ENCODE assay signal across 16 cellular contexts in genomic region chr1:57319165-57319564, GRCh38.
A peak's percentile ranks its signal among the peaks of the same experiment; 100 is the strongest.
DNase-seq lines count a peak whose midpoint lies in the region; ATAC-seq, FAIRE-seq and TF ChIP-seq lines count a peak whose summit lies in the region.
"Had no signal": no experiment of that assay in that cellular context is flagged by ENCODE, and none has a peak within 500 bp of the region (broad histone marks: within the 10 kb centered on the region; RNA-seq: fewer than 3 reads in every experiment).

No MANE protein-coding gene starts in this region.

- H3K4me3 ChIP-seq in IMR-90 (ENCODE audit: insufficient read depth, low read depth, low read length) (no peak overlapping the region), astrocyte of the cerebellum (ENCODE audit: low read depth, low read length) (no peak overlapping the region), keratinocyte (ENCODE audit: control insufficient read depth in 2 of 3, extremely low read depth in 1 of 3, insufficient read depth in 2 of 3, low read depth in 1 of 3, low read length in 3 of 3) (no peak overlapping the region), thyroid gland (replicated peaks in 1 of 3) (no peak overlapping the region)
- H3K4me3 ChIP-seq: left ventricle myocardium inferior, vagina had no signal

- peak overlapping the region; percentile 37; the same call in 1 of the 2 replicates for H3K4ac ChIP-seq in IMR-90 (ENCODE audit: low read depth, low read length)

- H3K9me3 ChIP-seq in IMR-90 (ENCODE audit: control insufficient read depth, insufficient read depth, low read length): no peaks in the 10 kb centered on the region
- no peaks in the 10 kb centered on the region for H3K9me3 ChIP-seq in keratinocyte (ENCODE audit: control insufficient read depth, low read depth, low read length)
- H3K9me3 ChIP-seq in thyroid gland: no peaks in the 10 kb centered on the region
- H3K9me3 ChIP-seq: left ventricle myocardium inferior, vagina had no signal

- no peak overlapping the region for H2AK9ac ChIP-seq in IMR-90 (replicated peaks; ENCODE audit: low read depth, low read length, poor library complexity)

- H2BK15ac ChIP-seq in IMR-90 (ENCODE audit: low read depth, low read length): 0 out of 3 replicates have a peak overlapping the region, but pooled peaks have one; percentile 33

- intact Hi-C loops in IMR-90 (cut with micrococcal nuclease) (no loop called here), thyroid gland (cut with DNase I) (no loop called here)

- H3K23ac ChIP-seq in IMR-90 (ENCODE audit: low read depth, low read length): no peak overlapping the region

- H2BK5ac ChIP-seq in IMR-90 (ENCODE audit: low read depth, low read length, poor library complexity, severe bottlenecking): no peak overlapping the region

- 67% methylated on average over 1 of the region's 4 CpGs; no CpG with 5 or more reads in 1 of the 2 experiments for WGBS in IMR-90 (ENCODE audit: extremely low coverage in 2 of 2, insufficient read length in 1 of 2), 2 experiments
- WGBS in thyroid gland, 2 donors: 42 to 45% methylated on average over 4 of the region's 4 CpGs

- H4K8ac ChIP-seq in IMR-90 (ENCODE audit: low read depth in 2 of 2, low read length in 2 of 2): no peak overlapping the region

- H3K4me2 ChIP-seq in IMR-90 (ENCODE audit: low read depth, low read length) (no peak overlapping the region), keratinocyte (ENCODE audit: control insufficient read depth, extremely low read depth, insufficient read depth, low read depth, low read length) (no peak overlapping the region)

- peak overlapping the region; percentile 65; the same call in 1 of the 2 replicates for H4K91ac ChIP-seq in IMR-90 (ENCODE audit: insufficient read depth, low read depth, low read length)

- H3K36me3 ChIP-seq in IMR-90 (ENCODE audit: control insufficient read depth, insufficient read depth, low read length): no peaks in the 10 kb centered on the region
- H3K36me3 ChIP-seq in keratinocyte (ENCODE audit: control insufficient read depth in 2 of 2, extremely low read depth in 1 of 2, insufficient read depth in 2 of 2, low read length in 2 of 2): no peaks in the 10 kb centered on the region
- no peaks in the 10 kb centered on the region for H3K36me3 ChIP-seq in thyroid gland
- H3K36me3 ChIP-seq: left ventricle myocardium inferior, vagina had no signal

- H2AK5ac ChIP-seq in IMR-90 (ENCODE audit: low read depth, low read length): no peak overlapping the region

- POLR2A ChIA-PET in IMR-90 (lab: Charles Lee; ENCODE audit: unreplicated experiment): interaction anchor here (0.6 kb wide), 1 partner anchor 38 kb away, joined by 4 read pairs; no protein-coding TSS in a partner anchor

- TF ChIP-seq POLR2A in IMR-90 (IDR thresholded peaks at IDR 0.05; ENCODE audit: low read depth, low read length) (no peak), thyroid gland (IDR thresholded peaks at IDR 0.05) (no peak)

- H2BK20ac ChIP-seq in IMR-90 (ENCODE audit: low read depth, low read length): peak overlapping the region; percentile 60

- H3K9me1 ChIP-seq in IMR-90 (ENCODE audit: insufficient read depth, low read length) (no peaks in the 10 kb centered on the region), keratinocyte (ENCODE audit: control insufficient read depth, extremely low read depth, insufficient read depth, low read length) (no peaks in the 10 kb centered on the region)

- TF ChIP-seq CTCF in IMR-90 (conservative IDR thresholded peaks at IDR 0.05; ENCODE audit: low read depth, low read length): no peak
- TF ChIP-seq CTCF in astrocyte of the cerebellum (IDR thresholded peaks at IDR 0.05; ENCODE audit: low read depth, low read length, missing control alignments): no peak
- TF ChIP-seq CTCF in keratinocyte (optimal IDR thresholded peaks at IDR 0.05 in 1 of 3, IDR thresholded peaks at IDR 0.05 in 1 of 3, conservative IDR thresholded peaks at IDR 0.05 in 1 of 3; ENCODE audit: extremely low read depth in 1 of 3, insufficient read depth in 2 of 3, low read length in 3 of 3): no peak
- TF ChIP-seq CTCF in thyroid gland (IDR thresholded peaks at IDR 0.05): no peak

- dilution Hi-C loops in IMR-90 (cut with HindIII; ENCODE audit: low sequenced_read_pairs, unreplicated experiment): no loop called here
- dilution Hi-C loops in keratinocyte (cut with MboI; ENCODE audit: extremely low pct_ligation_motif_present, low sequenced_read_pairs): no loop called here

- peak; percentile 90 for ATAC-seq in IMR-90 (ENCODE audit: low read depth)
- ATAC-seq in HG03442 (IDR thresholded peaks at IDR 0.05; ENCODE audit: unreplicated experiment): no peak
- ATAC-seq: stimulated activated naive CD8-positive, alpha-beta T cell treated with anti-CD3 and anti-CD28 coated beads, Interleukin-15, amount 100 ng/mL, for 72 hours had no signal

- no peaks in the 10 kb centered on the region for H3K79me1 ChIP-seq in IMR-90 (ENCODE audit: low read depth in 1 of 2, low read length in 2 of 2)

- no peak overlapping the region for H4K5ac ChIP-seq in IMR-90 (ENCODE audit: low read depth, low read length)

- FAIRE-seq in keratinocyte (lab: Jason Lieb, UNC): peak; percentile 84

- H3K9ac ChIP-seq in IMR-90 (ENCODE audit: low read depth, low read length) (no peak overlapping the region), keratinocyte (ENCODE audit: control insufficient read depth, extremely low read depth, insufficient read depth, low read length) (no peak overlapping the region)

- no peak overlapping the region for H3K27ac ChIP-seq in IMR-90 (ENCODE audit: insufficient read depth, low read length)
- H3K27ac ChIP-seq in keratinocyte (ENCODE audit: control insufficient read depth, insufficient read depth, low read length): no peak overlapping the region
- no peak overlapping the region for H3K27ac ChIP-seq in thyroid gland
- H3K27ac ChIP-seq: left ventricle myocardium inferior, vagina had no signal

- in situ Hi-C loops in IMR-90 (cut with MboI; ENCODE audit: low sequenced_read_pairs) (no loop called here), astrocyte of the cerebellum (cut with HindIII; ENCODE audit: low sequenced_read_pairs) (no loop called here)

- no peaks in the 10 kb centered on the region for H4K20me1 ChIP-seq in IMR-90 (ENCODE audit: insufficient read depth, low read length)
- H4K20me1 ChIP-seq in keratinocyte (ENCODE audit: control insufficient read depth, extremely low read depth, insufficient read depth, low read length): no peaks in the 10 kb centered on the region

- no peak overlapping the region for H3K14ac ChIP-seq in IMR-90 (replicated peaks; ENCODE audit: low read depth, low read length)

- DNase-seq in Daoy (ENCODE audit: low read depth) (peak; percentile 47), IMR-90 (peak; percentile 69), astrocyte of the cerebellum (ENCODE audit: low read depth) (peak; percentile 18), keratinocyte (ENCODE audit: low read depth, low spot score) (peak; percentile 5), NCI-H82 (lab: John Stamatoyannopoulos, UW) (no peak), thyroid gland (no peak)
- DNase-seq: activated naive CD8-positive, alpha-beta T cell treated with anti-CD3 and anti-CD28 coated beads, Interleukin-2, amount 10 ng/mL, durations not matched to agents 7 days and 5 days; activated T-cell treated with anti-CD3 and anti-CD28 coated beads, Interleukin-2, amount 50 U/mL, for 1 hour; CD4-positive, CD25-positive, alpha-beta regulatory T cell; hippocampal formation; left ventricle myocardium inferior; MM.1S; SIG-M5; stimulated activated naive CD8-positive, alpha-beta T cell treated with anti-CD3 and anti-CD28 coated beads, Interleukin-15, amount 100 ng/mL, for 72 hours had no signal

- no peak overlapping the region for H2AFZ ChIP-seq in IMR-90 (replicated peaks; ENCODE audit: low read length, poor library complexity)
- no peak overlapping the region for H2AFZ ChIP-seq in keratinocyte (ENCODE audit: control insufficient read depth, low read length)

- no peaks in the 10 kb centered on the region for H3K79me2 ChIP-seq in keratinocyte (ENCODE audit: control insufficient read depth, insufficient read depth, low read length)

- H3K4me1 ChIP-seq in IMR-90 (ENCODE audit: control insufficient read depth, insufficient read depth, low read length) (peaks cover 3% of the 10 kb centered on the region; the same call in 1 of the 2 replicates), keratinocyte (ENCODE audit: control insufficient read depth, extremely low read depth, insufficient read depth, low read length) (peaks cover 2% of the 10 kb centered on the region), thyroid gland (no peaks in the 10 kb centered on the region)
- H3K4me1 ChIP-seq: left ventricle myocardium inferior, vagina had no signal

- no peak overlapping the region; the same call in 1 of the 2 replicates for H3K18ac ChIP-seq in IMR-90 (ENCODE audit: low read depth, low read length)

- CTCF ChIA-PET in IMR-90 (lab: Yijun Ruan, JAX): interaction anchor here (0.6 to 1.1 kb wide), 2 partner anchors 8 to 30 kb away, joined by 3 to 4 read pairs; no protein-coding TSS in a partner anchor

- peak overlapping the region; percentile 65 for H2BK120ac ChIP-seq in IMR-90 (ENCODE audit: low read depth, low read length)

- H3K27me3 ChIP-seq in IMR-90 (ENCODE audit: control insufficient read depth, insufficient read depth, low read length): no peaks in the 10 kb centered on the region
- H3K27me3 ChIP-seq in keratinocyte (ENCODE audit: control insufficient read depth, extremely low read depth, insufficient read depth, low read length): no peaks in the 10 kb centered on the region
- no peaks in the 10 kb centered on the region for H3K27me3 ChIP-seq in thyroid gland
- H3K27me3 ChIP-seq: vagina had no signal

- BruUV-seq in IMR-90 (replicated peaks; lab: Mats Ljungman, UMichigan): no TSS peak

- no peak overlapping the region for H3K56ac ChIP-seq in IMR-90 (ENCODE audit: extremely low read depth, insufficient read depth, low read length)

- TF ChIP-seq RAD21 in IMR-90 (IDR thresholded peaks at IDR 0.05; ENCODE audit: low read length): no peak

TF ChIP-seq in IMR-90, 13 proteins besides CTCF, POLR2A, EP300 and RAD21:
- TF ChIP-seq RFX5 (IDR thresholded peaks at IDR 0.05; ENCODE audit: low read depth, low read length) (no peak), SMC3 (IDR thresholded peaks at IDR 0.05; ENCODE audit: low read depth, low read length) (no peak), CEBPB (IDR thresholded peaks at IDR 0.05; ENCODE audit: low read depth, low read length) (no peak), CHD1 (IDR thresholded peaks at IDR 0.05; ENCODE audit: low read depth, low read length) (no peak), FOS (IDR thresholded peaks at IDR 0.05; ENCODE audit: low read depth, low read length) (peak; percentile 24; the same call in 1 of the 2 replicates), MAFK (IDR thresholded peaks at IDR 0.05; ENCODE audit: low read depth, low read length) (no peak)

Comparison
In these comparisons a context has a peak if more than half of its experiments do, and no peak if none do; other contexts are left out.
1. DNase-seq: peak in Daoy (single experiment), IMR-90 (single experiment), astrocyte of the cerebellum (single experiment) and keratinocyte (single experiment); none in NCI-H82 (single experiment) and thyroid gland (0 of 2).